15 cellular contexts compared by ENCODE assay signal in the genomic region with DNA sequence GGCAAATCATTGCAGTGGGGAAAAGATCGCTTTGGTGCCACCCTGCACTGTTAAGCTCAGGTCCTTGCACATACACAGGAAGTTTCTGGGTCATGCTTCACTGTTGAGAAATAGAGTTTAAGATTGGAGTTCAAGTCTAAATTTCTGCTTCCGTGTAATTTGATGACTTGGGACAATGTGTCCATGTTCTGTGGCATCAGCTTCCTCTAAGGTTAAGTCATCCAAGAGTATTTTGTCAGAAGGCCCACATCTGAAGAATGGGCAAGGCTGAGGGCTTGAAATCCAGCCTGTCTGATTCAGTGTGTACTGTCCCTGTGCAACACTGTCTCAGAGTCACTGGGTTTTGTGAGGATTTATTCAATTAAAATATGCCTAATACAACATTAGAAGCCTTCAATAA.
"Had no signal": no experiment of that assay in that cellular context is flagged by ENCODE, and none has a peak within 500 bp of the region (broad histone marks: within the 10 kb centered on the region; RNA-seq: fewer than 3 reads in every experiment).

No MANE protein-coding gene starts in this region.

- H3K27me3 ChIP-seq: sigmoid colon, upper lobe of right lung had no signal

- H3K4me1 ChIP-seq: lower lobe of right lung, sigmoid colon, upper lobe of right lung had no signal

- ATAC-seq: activated CD4-positive, alpha-beta T cell treated with anti-CD3 and anti-CD28 coated beads for 36 hours; esophagus mucosa; left cardiac atrium; lower lobe of right lung; upper lobe of right lung; WTC11 had no signal

- DNase-seq: activated CD4-positive, alpha-beta T cell treated with anti-CD3 and anti-CD28 coated beads for 36 hours; activated CD4-positive, alpha-beta T cell treated with anti-CD3 and anti-CD28 coated beads, Interleukin-2, amount 50 U/mL, for 48 hours; amniotic stem cell; effector CD4-positive, alpha-beta T cell; hippocampal formation; left cardiac atrium; lower lobe of right lung; sigmoid colon; stimulated activated CD4-positive, alpha-beta T cell treated with anti-CD3 and anti-CD28 coated beads, Interleukin-12 subunit alpha, Interleukin-12 subunit beta, amount 100 ng/mL, for 4 hours; stimulated activated CD4-positive, alpha-beta T cell treated with anti-CD3 and anti-CD28 coated beads, Interleukin-1b, Interleukin-23, amount 100 ng/mL, for 48 hours; stimulated activated CD8-positive, alpha-beta memory T cell treated with anti-CD3 and anti-CD28 coated beads, Interleukin-4, amount 100 ng/mL, for 48 hours; stimulated activated naive CD4-positive, alpha-beta T cell; upper lobe of right lung had no signal

- H3K4me3 ChIP-seq: lower lobe of right lung, sigmoid colon, upper lobe of right lung had no signal

- H3K9me3 ChIP-seq: lower lobe of right lung, sigmoid colon had no signal

- H3K27ac ChIP-seq: lower lobe of right lung, sigmoid colon, upper lobe of right lung had no signal

- H3K36me3 ChIP-seq: lower lobe of right lung, sigmoid colon, upper lobe of right lung had no signal
